1 cellular context compared by ENCODE assay signal in the genomic region with DNA sequence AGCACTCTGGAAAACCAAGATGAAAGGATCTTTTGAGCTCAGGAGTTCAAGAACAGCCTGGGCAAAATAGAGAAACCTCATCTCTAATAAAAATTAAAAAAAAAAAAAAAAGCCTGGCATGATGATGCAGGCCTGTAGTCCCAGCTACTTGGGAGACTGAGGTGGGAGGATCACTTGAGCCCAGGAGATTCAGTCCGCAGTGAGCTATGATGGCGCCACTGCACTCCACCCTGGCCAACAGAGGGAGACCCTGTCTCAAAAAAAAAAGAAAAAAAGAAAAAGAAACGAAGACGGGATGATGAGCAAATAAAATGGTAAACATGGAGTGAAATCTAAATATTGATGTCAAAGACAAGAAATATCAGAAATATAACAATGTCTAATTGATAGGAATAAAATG.
TF ChIP-seq lines count a peak whose summit lies in the region.

No MANE protein-coding gene starts in this region.

TF ChIP-seq in K562, 482 proteins besides CTCF, POLR2A, EP300 and RAD21 (continued from another document):
- TF ChIP-seq, protein P1, sequence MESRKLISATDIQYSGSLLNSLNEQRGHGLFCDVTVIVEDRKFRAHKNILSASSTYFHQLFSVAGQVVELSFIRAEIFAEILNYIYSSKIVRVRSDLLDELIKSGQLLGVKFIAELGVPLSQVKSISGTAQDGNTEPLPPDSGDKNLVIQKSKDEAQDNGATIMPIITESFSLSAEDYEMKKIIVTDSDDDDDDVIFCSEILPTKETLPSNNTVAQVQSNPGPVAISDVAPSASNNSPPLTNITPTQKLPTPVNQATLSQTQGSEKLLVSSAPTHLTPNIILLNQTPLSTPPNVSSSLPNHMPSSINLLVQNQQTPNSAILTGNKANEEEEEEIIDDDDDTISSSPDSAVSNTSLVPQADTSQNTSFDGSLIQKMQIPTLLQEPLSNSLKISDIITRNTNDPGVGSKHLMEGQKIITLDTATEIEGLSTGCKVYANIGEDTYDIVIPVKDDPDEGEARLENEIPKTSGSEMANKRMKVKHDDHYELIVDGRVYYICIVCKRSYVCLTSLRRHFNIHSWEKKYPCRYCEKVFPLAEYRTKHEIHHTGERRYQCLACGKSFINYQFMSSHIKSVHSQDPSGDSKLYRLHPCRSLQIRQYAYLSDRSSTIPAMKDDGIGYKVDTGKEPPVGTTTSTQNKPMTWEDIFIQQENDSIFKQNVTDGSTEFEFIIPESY (CRISPR knock-in tag; IDR thresholded peaks at IDR 0.05) = peak; percentile 87
- TF ChIP-seq NFYB (IDR thresholded peaks at IDR 0.05; ENCODE audit: extremely low read depth, insufficient read length) (no peak), CHD4 (IDR thresholded peaks at IDR 0.05; ENCODE audit: insufficient read depth, insufficient replicate concordance, low read depth, low read length, poor library complexity, severe bottlenecking) (no peak), ZKSCAN1 (IDR thresholded peaks at IDR 0.05; ENCODE audit: low read depth, low read length) (no peak), HCFC1 (IDR thresholded peaks at IDR 0.05; ENCODE audit: low read depth, low read length) (no peak), ARID2 (IDR thresholded peaks at IDR 0.05) (0 out of 2 replicates have a peak, but pooled peaks have one; percentile 17)
